8 cellular contexts compared by ENCODE assay signal in the genomic region with DNA sequence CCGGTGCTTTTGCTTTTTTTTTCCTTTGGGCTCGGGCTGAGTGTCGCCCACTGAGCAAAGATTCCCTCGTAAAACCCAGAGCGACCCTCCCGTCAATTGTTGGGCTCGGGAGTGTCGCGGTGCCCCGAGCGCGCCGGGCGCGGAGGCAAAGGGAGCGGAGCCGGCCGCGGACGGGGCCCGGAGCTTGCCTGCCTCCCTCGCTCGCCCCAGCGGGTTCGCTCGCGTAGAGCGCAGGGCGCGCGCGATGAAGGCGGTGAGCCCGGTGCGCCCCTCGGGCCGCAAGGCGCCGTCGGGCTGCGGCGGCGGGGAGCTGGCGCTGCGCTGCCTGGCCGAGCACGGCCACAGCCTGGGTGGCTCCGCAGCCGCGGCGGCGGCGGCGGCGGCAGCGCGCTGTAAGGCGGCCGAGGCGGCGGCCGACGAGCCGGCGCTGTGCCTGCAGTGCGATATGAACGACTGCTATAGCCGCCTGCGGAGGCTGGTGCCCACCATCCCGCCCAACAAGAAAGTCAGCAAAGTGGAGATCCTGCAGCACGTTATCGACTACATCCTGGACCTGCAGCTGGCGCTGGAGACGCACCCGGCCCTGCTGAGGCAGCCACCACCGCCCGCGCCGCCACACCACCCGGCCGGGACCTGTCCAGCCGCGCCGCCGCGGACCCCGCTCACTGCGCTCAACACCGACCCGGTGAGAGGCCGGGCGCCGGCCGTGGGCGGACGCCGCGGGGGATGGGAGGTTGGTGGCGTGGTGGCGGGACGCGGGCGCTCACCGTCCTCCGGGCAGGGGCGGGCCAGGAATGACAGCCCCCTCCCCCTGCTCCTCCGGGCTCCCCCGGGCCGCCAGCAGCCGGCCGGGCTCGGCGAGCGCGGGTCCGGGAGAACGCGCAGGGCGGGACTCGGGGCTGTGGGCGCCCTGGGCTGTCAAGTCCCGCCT. TPM values are rescaled to one million over a fixed set of nuclear protein-coding genes. Genes with fewer than 3 reads are reported as not detected.
A peak's percentile ranks its signal among the peaks of the same experiment; 100 is the strongest.
DNase-seq lines count a peak whose midpoint lies in the region; ATAC-seq and TF ChIP-seq lines count a peak whose summit lies in the region.

No MANE protein-coding gene starts in this region.

- ATAC-seq in heart right ventricle = peak in 5 of 8 donors; percentile 2 to 57 (median 32)

- peak overlapping the region; percentile 69; the same call in 1 of the 2 replicates for H3K27ac ChIP-seq in SK-N-MC
- peak overlapping the region; percentile 50 to 82 (median 74) for H3K27ac ChIP-seq in heart right ventricle

- TF ChIP-seq CTCF in GM20000 (IDR thresholded peaks at IDR 0.05; ENCODE audit: extremely low read depth, missing control alignments) (no peak), heart right ventricle (IDR thresholded peaks at IDR 0.05) (no peak), retinal pigment epithelial cell (conservative IDR thresholded peaks at IDR 0.05; ENCODE audit: low read depth, low read length) (no peak)

- peaks cover 0 to 23% (median 11%) of the 10 kb centered on the region in 9 donors for H3K4me1 ChIP-seq in heart right ventricle

- DNase-seq in GM20000 (ENCODE audit: low spot score) (peak; percentile 41), SK-N-MC (ENCODE audit: low read depth, low spot score) (no peak), heart right ventricle (peak; percentile 11 to 30), retinal pigment epithelial cell (ENCODE audit: low read depth) (no peak), cerebellar cortex (ENCODE audit: low spot score) (no peak), GM19238 (ENCODE audit: insufficient read length, low spot score) (no peak), NCI-H1694 treated with DMSO at 0.1 percent for 48 hours (lab: John Stamatoyannopoulos, UW) (no peak)
- DNase-seq in activated effector memory CD4-positive, alpha-beta T cell treated with anti-CD3 and anti-CD28 coated beads, Interleukin-2, amount 50 U/mL, for 16 hours = no peak

- H3K4me3 ChIP-seq in SK-N-MC (peak overlapping the region; percentile 83), heart right ventricle (peak overlapping the region; percentile 59 to 76 (median 70)), retinal pigment epithelial cell (ENCODE audit: low read length) (peak overlapping the region; percentile 93)

- H3K27me3 ChIP-seq in heart right ventricle = peaks cover 0 to 89% (median 46%) of the 10 kb centered on the region in 7 donors

- H3K36me3 ChIP-seq in SK-N-MC (ENCODE audit: insufficient read depth, low read length) (peaks cover 21% of the 10 kb centered on the region), heart right ventricle (no peaks in the 10 kb centered on the region)

- 0 to 2% methylated on average over 100 to 122 of the region's 122 CpGs for WGBS in heart right ventricle, 2 donors

- no peaks in the 10 kb centered on the region for H3K9me3 ChIP-seq in SK-N-MC (ENCODE audit: low read depth, low read length)
- no peaks in the 10 kb centered on the region for H3K9me3 ChIP-seq in heart right ventricle

- peak overlapping the region; percentile 89 for H3K9ac ChIP-seq in SK-N-MC (ENCODE audit: insufficient read length)

- intact Hi-C loops in heart right ventricle (cut with DNase I) = loop anchor here in 4 of 10 donors (2.0 to 5.0 kb wide), 2 partner anchors 33 to 35 kb away; no protein-coding TSS in a partner anchor

RNA-seq across cellular contexts. Expression of gene ID4, which starts 0.6 kb away (rescaled TPM):
- 1 to 10 TPM; 1.2 to 4.8 (median 2.9) TPM for total RNA-seq in heart right ventricle
- polyA plus RNA-seq in heart right ventricle = 1 to 10 TPM; 6.9 to 9.6 TPM

Comparison
In these comparisons a context has a peak if more than half of its experiments do, and no peak if none do; other contexts are left out.
1. DNase-seq: peak in GM20000 (single experiment) and heart right ventricle (2 of 2); none in SK-N-MC (single experiment), retinal pigment epithelial cell (single experiment), cerebellar cortex (single experiment), GM19238 (single experiment), NCI-H1694 treated with DMSO at 0.1 percent for 48 hours (single experiment) and activated effector memory CD4-positive, alpha-beta T cell treated with anti-CD3 and anti-CD28 coated beads, Interleukin-2, amount 50 U/mL, for 16 hours (single experiment).
2. Peak in every context shown above with its lines, with median percentiles within 50 percentile points of each other: H3K4me3 ChIP-seq.